17 cellular contexts compared by ENCODE assay signal in genomic region chr18:76522104-76522503, GRCh38. TPM values are rescaled to one million over a fixed set of nuclear protein-coding genes. Genes with fewer than 3 reads are reported as not detected.
DNase-seq lines count a peak whose midpoint lies in the region; ATAC-seq and TF ChIP-seq lines count a peak whose summit lies in the region.
"Had no signal": no experiment of that assay in that cellular context is flagged by ENCODE, and none has a peak within 500 bp of the region (broad histone marks: within the 10 kb centered on the region; RNA-seq: fewer than 3 reads in every experiment).

No MANE protein-coding gene starts in this region.

- H3K27me3 Mint-ChIP-seq in nephron (ENCODE audit: low read depth) = peaks cover 3% of the 10 kb centered on the region

- intact Hi-C loops in esophagus squamous epithelium (cut with DNase I) = no loop called here
- intact Hi-C loops in vagina (cut with DNase I) = no loop called here

- no peaks in the 10 kb centered on the region for H3K36me3 ChIP-seq in esophagus squamous epithelium
- H3K36me3 ChIP-seq in vagina = no peaks in the 10 kb centered on the region
- no peaks in the 10 kb centered on the region for H3K36me3 ChIP-seq in suprapubic skin
- H3K36me3 ChIP-seq: BLaER1 treated with 17β-estradiol and CSF1 and Interleukin-3, amounts not matched to agents 10 nM and 100 nM; transverse colon had no signal

- no peak for TF ChIP-seq EP300 in suprapubic skin (IDR thresholded peaks at IDR 0.05)

- WGBS in esophagus squamous epithelium, 2 donors = 79 to 87% methylated on average over 13 of the region's 19 CpGs
- 83% methylated on average over 15 of the region's 19 CpGs for WGBS in suprapubic skin

- peak; percentile 81 for DNase-seq in NCI-H2107 treated with DMSO at 0.1 percent for 48 hours (lab: John Stamatoyannopoulos, UW; ENCODE audit: unreplicated experiment)
- DNase-seq in esophagus squamous epithelium (lab: John Stamatoyannopoulos, UW) = no peak
- DNase-seq in vagina (ENCODE audit: extremely low spot score in 2 of 2) = no peak
- no peak for DNase-seq in activated T-cell treated with anti-CD3 and anti-CD28 coated beads, Interleukin-2, amount 50 U/mL, for 1 hour
- DNase-seq in suprapubic skin (ENCODE audit: low spot score in 2 of 2) = no peak
- DNase-seq: activated CD4-positive, alpha-beta T cell treated with anti-CD3 and anti-CD28 coated beads for 36 hours; activated T-cell treated with anti-CD3 and anti-CD28 coated beads, Interleukin-2, amount 50 U/mL, for 48 hours; amygdala; cortex of kidney; NCI-H1105; NCI-H510A; RPMI8226; transverse colon had no signal

- H3K4me1 ChIP-seq in esophagus squamous epithelium = peaks cover 0 to 12% (median 0%) of the 10 kb centered on the region in 3 donors
- H3K4me1 ChIP-seq in vagina = no peaks in the 10 kb centered on the region
- H3K4me1 ChIP-seq in suprapubic skin = peaks cover 7% of the 10 kb centered on the region
- H3K4me1 ChIP-seq: BLaER1 treated with 17β-estradiol and CSF1 and Interleukin-3, amounts not matched to agents 10 nM and 100 nM; transverse colon had no signal

- TF ChIP-seq POLR2A in esophagus squamous epithelium (IDR thresholded peaks at IDR 0.05) = no peak
- peak in 1 of 2 donors; percentile 11 for TF ChIP-seq POLR2A in vagina (IDR thresholded peaks at IDR 0.05)
- no peak for TF ChIP-seq POLR2A in suprapubic skin (IDR thresholded peaks at IDR 0.05)

- H3K4me3 Mint-ChIP-seq in nephron = peak overlapping the region in 1 of 3 experiments; percentile 24
- H3K4me3 Mint-ChIP-seq: activated CD4-positive, alpha-beta T cell treated with anti-CD3 and anti-CD28 coated beads for 36 hours had no signal

- H3K27ac Mint-ChIP-seq in nephron = peak overlapping the region; percentile 71 to 91 (median 75)
- H3K27ac Mint-ChIP-seq: activated CD4-positive, alpha-beta T cell treated with anti-CD3 and anti-CD28 coated beads for 36 hours had no signal

- H3K27me3 ChIP-seq in esophagus squamous epithelium (peaks cover 0 to 10% (median 0%) of the 10 kb centered on the region in 4 donors), vagina (no peaks in the 10 kb centered on the region), suprapubic skin (peaks cover 12% of the 10 kb centered on the region)
- H3K27me3 ChIP-seq: BLaER1 treated with 17β-estradiol and CSF1 and Interleukin-3, amounts not matched to agents 10 nM and 100 nM had no signal

- no peaks in the 10 kb centered on the region for H3K9me3 ChIP-seq in esophagus squamous epithelium
- no peaks in the 10 kb centered on the region for H3K9me3 ChIP-seq in vagina
- no peaks in the 10 kb centered on the region for H3K9me3 ChIP-seq in suprapubic skin
- H3K9me3 ChIP-seq: BLaER1 treated with 17β-estradiol and CSF1 and Interleukin-3, amounts not matched to agents 10 nM and 100 nM; transverse colon had no signal

- H3K4me1 Mint-ChIP-seq in nephron = peaks cover 61% of the 10 kb centered on the region

- TF ChIP-seq CTCF in esophagus squamous epithelium (IDR thresholded peaks at IDR 0.05) (no peak), nephron (IDR thresholded peaks at IDR 0.05; ENCODE audit: unreplicated experiment in 3 of 3) (no peak), vagina (IDR thresholded peaks at IDR 0.05) (no peak), suprapubic skin (IDR thresholded peaks at IDR 0.05) (no peak)

- H3K27ac ChIP-seq in esophagus squamous epithelium (peak overlapping the region; percentile 9 to 75 (median 63)), vagina (peak overlapping the region; percentile 91), suprapubic skin (no peak overlapping the region)
- H3K27ac ChIP-seq: BLaER1 treated with 17β-estradiol and CSF1 and Interleukin-3, amounts not matched to agents 10 nM and 100 nM had no signal

- H3K4me3 ChIP-seq in esophagus squamous epithelium (no peak overlapping the region), vagina (peak overlapping the region; percentile 10 to 27), suprapubic skin (no peak overlapping the region)
- H3K4me3 ChIP-seq: BLaER1 treated with 17β-estradiol and CSF1 and Interleukin-3, amounts not matched to agents 10 nM and 100 nM; GM12878; transverse colon had no signal

- no peaks in the 10 kb centered on the region for H3K36me3 Mint-ChIP-seq in nephron (ENCODE audit: low read depth)

- ATAC-seq in GM18861 (IDR thresholded peaks at IDR 0.05; ENCODE audit: unreplicated experiment) = no peak
- ATAC-seq: activated CD4-positive, alpha-beta T cell treated with anti-CD3 and anti-CD28 coated beads for 36 hours; GM12878 had no signal

- no peaks in the 10 kb centered on the region for H3K9me3 Mint-ChIP-seq in nephron

RNA-seq across cellular contexts. Expression of gene ZNF516, which starts 27.1 kb away (rescaled TPM):
- 10 to 100 TPM; 18.0 to 23.9 (median 19.2) TPM for total RNA-seq in esophagus squamous epithelium
- total RNA-seq in vagina = 46.4 TPM
- total RNA-seq in suprapubic skin = 10 to 100 TPM; 20.5 to 55.4 (median 22.4) TPM

Comparison
In these comparisons a context has a peak if more than half of its experiments do, and no peak if none do; other contexts are left out.
1. H3K4me3 ChIP-seq: peak in vagina (2 of 2); none in esophagus squamous epithelium (0 of 4) and suprapubic skin (single experiment).